ENCODE assay signal across 1 cellular context in genomic region chr13:112328936-112329335, GRCh38.
TF ChIP-seq lines count a peak whose summit lies in the region.

No MANE protein-coding gene starts in this region.

TF ChIP-seq in H1, 55 proteins besides CTCF, POLR2A, EP300 and RAD21 (continued from another document):
- no peak for TF ChIP-seq MAFK (IDR thresholded peaks at IDR 0.05; ENCODE audit: low read depth, low read length)
